ENCODE assay signal across 14 cellular contexts in the genomic region with DNA sequence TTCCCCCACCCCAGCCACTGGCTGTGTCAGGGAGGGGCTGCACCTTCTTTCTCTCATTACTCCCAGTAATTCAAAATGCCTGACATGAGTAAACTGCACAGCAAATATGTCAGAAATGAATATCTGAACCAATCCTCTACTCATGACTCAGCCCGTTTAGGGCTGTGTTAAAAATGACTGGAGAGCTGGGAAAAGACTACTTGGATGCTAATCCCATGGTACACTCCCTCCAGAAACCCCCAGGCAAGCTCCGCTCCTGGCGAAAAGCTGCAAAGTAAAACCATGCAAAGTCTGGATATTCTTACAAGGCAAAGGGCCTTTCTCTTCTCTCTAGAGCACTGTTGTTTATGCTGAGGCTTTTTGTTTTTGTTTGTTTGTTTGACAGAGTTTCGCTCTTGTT.
A peak's percentile ranks its signal among the peaks of the same experiment; 100 is the strongest.
DNase-seq lines count a peak whose midpoint lies in the region; ATAC-seq lines count a peak whose summit lies in the region.
"Had no signal": no experiment of that assay in that cellular context is flagged by ENCODE, and none has a peak within 500 bp of the region (broad histone marks: within the 10 kb centered on the region; RNA-seq: fewer than 3 reads in every experiment).

No MANE protein-coding gene starts in this region.

- DNase-seq in GM04503 (ENCODE audit: low read depth) (peak; percentile 18), RPMI7951 (ENCODE audit: low read depth) (peak; percentile 34), fibroblast of peridontal ligament (ENCODE audit: extremely low read depth) (peak; percentile 10), left cardiac atrium (no peak)
- DNase-seq in stimulated activated CD8-positive, alpha-beta memory T cell treated with anti-CD3 and anti-CD28 coated beads, Interleukin-4, amount 100 ng/mL, for 48 hours: no peak
- DNase-seq: KBM-7, NCI-H1092, NCI-H2107, NCI-H446, NCI-H748 treated with DMSO at 0.1 percent for 48 hours, PC-3 had no signal

- intact Hi-C loops in left cardiac atrium (cut with DNase I): no loop called here

- ATAC-seq in left cardiac atrium (no peak), GM21786 (IDR thresholded peaks at IDR 0.05; ENCODE audit: unreplicated experiment) (no peak), HG03439 (IDR thresholded peaks at IDR 0.05; ENCODE audit: unreplicated experiment) (no peak)
- ATAC-seq: GM12878, PC-3 had no signal

Comparison
In these comparisons a context has a peak if more than half of its experiments do, and no peak if none do; other contexts are left out.
1. DNase-seq: peak in GM04503 (single experiment), RPMI7951 (single experiment) and fibroblast of peridontal ligament (single experiment); none in left cardiac atrium (single experiment) and stimulated activated CD8-positive, alpha-beta memory T cell treated with anti-CD3 and anti-CD28 coated beads, Interleukin-4, amount 100 ng/mL, for 48 hours (single experiment).